9 cellular contexts compared by ENCODE assay signal in the genomic region with DNA sequence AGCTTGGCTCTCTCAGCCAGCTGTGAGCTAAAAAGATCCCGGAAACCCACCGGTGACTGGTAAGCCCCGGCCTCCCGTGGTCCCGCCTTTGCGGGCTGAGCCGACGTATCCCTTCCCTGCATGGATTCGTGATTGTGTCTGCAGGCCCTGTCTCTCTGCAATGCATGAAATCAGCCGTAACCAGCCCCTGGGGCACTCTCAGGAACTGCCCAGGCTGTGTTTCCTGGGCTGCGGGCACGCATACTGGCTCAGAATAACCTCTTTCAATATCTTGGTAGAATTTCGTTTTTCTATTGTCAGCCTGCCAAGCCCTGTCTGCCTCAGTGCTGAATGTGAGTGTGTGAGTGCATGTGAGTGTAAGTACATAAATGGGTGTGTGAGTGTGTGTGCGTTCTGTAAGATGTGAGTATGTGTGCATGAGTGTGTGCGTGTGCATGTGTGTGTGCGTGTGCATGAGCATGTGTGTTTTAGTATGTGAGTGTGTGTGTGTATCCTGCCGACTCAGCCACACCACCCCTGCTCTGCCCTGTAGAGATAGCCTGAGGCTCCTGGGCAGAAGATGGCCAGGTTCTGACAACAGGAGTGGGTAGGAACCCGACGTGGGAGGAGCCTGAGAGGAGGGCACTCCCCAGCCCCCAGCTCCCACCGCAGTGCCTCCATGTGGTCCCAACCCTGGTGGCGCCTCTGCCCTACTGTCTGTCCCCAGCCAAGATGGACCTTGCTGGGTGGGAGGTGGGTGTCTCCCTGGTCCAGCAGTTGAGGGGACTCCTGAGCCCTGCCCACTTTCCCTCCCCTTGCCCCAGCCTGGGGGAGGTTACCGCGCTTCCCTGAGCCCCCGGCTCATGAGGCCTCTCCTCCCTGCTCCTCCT.
DNase-seq lines count a peak whose midpoint lies in the region; ATAC-seq, FAIRE-seq and TF ChIP-seq lines count a peak whose summit lies in the region.
"Had no signal": no experiment of that assay in that cellular context is flagged by ENCODE, and none has a peak within 500 bp of the region (broad histone marks: within the 10 kb centered on the region; RNA-seq: fewer than 3 reads in every experiment).

No MANE protein-coding gene starts in this region.

- no peak for TF ChIP-seq CTCF in GM12878 (IDR thresholded peaks at IDR 0.05 in 2 of 3, conservative IDR thresholded peaks at IDR 0.05 in 1 of 3; ENCODE audit: control insufficient read depth in 2 of 3, extremely low read depth in 1 of 3, insufficient read depth in 1 of 3, low read depth in 3 of 3, low read length in 3 of 3)

- H4K20me1 ChIP-seq in GM12878 (ENCODE audit: control insufficient read depth, insufficient read depth) = no peaks in the 10 kb centered on the region

- peak overlapping the region; percentile 83 for H3K4me2 ChIP-seq in GM12878 (ENCODE audit: control insufficient read depth, insufficient read depth)

- no peak for TF ChIP-seq POLR2A in GM12878 (IDR thresholded peaks at IDR 0.05; ENCODE audit: low read depth, low read length)

- CTCF ChIA-PET in GM12878 (lab: Yijun Ruan, JAX) = interaction anchor here (0.8 kb wide), 1 partner anchor 16 kb away, joined by 4 read pairs; no protein-coding TSS in a partner anchor

- intact Hi-C loops in GM12878 (cut with micrococcal nuclease; ENCODE audit: unreplicated experiment) = no loop called here

- peaks cover 34% of the 10 kb centered on the region for H3K4me1 ChIP-seq in GM12878 (ENCODE audit: control insufficient read depth, insufficient read depth, low read length)

- RAD21 ChIA-PET in GM12878 (lab: Charles Lee; ENCODE audit: unreplicated experiment) = no interaction called here

- SMC1A ChIA-PET in GM12878 (lab: Charles Lee; ENCODE audit: uncharacterized antibody, unreplicated experiment) = interaction anchor here (1.0 kb wide), 1 partner anchor 17 kb away, joined by 5 read pairs; no protein-coding TSS in a partner anchor

- in situ Hi-C loops in GM12878 (cut with MboI) = no loop called here

- WGBS in GM12878 (ENCODE audit: insufficient coverage, insufficient replicate concordance, low lambda C conversion rate, missing lambda C conversion rate) = 1% methylated on average over 23 of the region's 24 CpGs

- H2AFZ ChIP-seq in GM12878 (ENCODE audit: control insufficient read depth, low read depth, low read length) = peak overlapping the region; percentile 36

- FAIRE-seq in GM12878 (lab: Jason Lieb, UNC) = peak; percentile 44

- ATAC-seq in HG03097 (IDR thresholded peaks at IDR 0.05; ENCODE audit: low FRiP score, unreplicated experiment) (peak; percentile 68), GM12878 (peak; percentile 66)

- TF ChIP-seq EP300 in GM12878 (IDR thresholded peaks at IDR 0.05; ENCODE audit: borderline replicate concordance in 1 of 2, control insufficient read depth in 1 of 2, low read depth in 2 of 2, low read length in 2 of 2) = no peak

- H3K27ac ChIP-seq in GM12878 (ENCODE audit: control insufficient read depth, insufficient read depth) = 0 out of 2 replicates have a peak overlapping the region, but pooled peaks have one; percentile 22
- H3K27ac ChIP-seq: epithelial cell of prostate had no signal

- no peak overlapping the region for H3K9ac ChIP-seq in GM12878 (ENCODE audit: control insufficient read depth, insufficient read depth, low read length)

- H3K36me3 ChIP-seq in GM12878 (ENCODE audit: control insufficient read depth in 2 of 2, insufficient read depth in 2 of 2, low read length in 1 of 2) = no peaks in the 10 kb centered on the region

- no peaks in the 10 kb centered on the region for H3K27me3 ChIP-seq in GM12878 (replicated peaks in 1 of 2; ENCODE audit: control insufficient read depth in 2 of 2, insufficient read depth in 2 of 2, low read length in 1 of 2)

- H3K9me3 ChIP-seq in GM12878 (replicated peaks; ENCODE audit: control insufficient read depth, insufficient read depth, low read length) = no peaks in the 10 kb centered on the region

- H3K79me2 ChIP-seq in GM12878 (ENCODE audit: control insufficient read depth, insufficient read depth, low read length) = no peaks in the 10 kb centered on the region; the same call in 1 of the 2 replicates

- H3K4me3 ChIP-seq in GM12878 = peak overlapping the region; percentile 50

- BruUV-seq in GM12878 (replicated peaks; lab: Mats Ljungman, UMichigan) = no TSS peak

- POLR2A ChIA-PET in GM12878 (lab: Charles Lee) = no interaction called here

- peak; percentile 48 for DNase-seq in stimulated activated CD4-positive, alpha-beta T cell treated with anti-CD3 and anti-CD28 coated beads, Interleukin-15, amount 100 ng/mL, for 24 hours
- DNase-seq in stimulated activated CD4-positive, alpha-beta T cell treated with anti-CD3 and anti-CD28 coated beads, Interleukin-4, amount 100 ng/mL, for 4 hours = no peak
- DNase-seq in GM12878 (ENCODE audit: low read depth, low spot score) (peak; percentile 75), cerebellar nuclear complex (lab: John Stamatoyannopoulos, UW) (no peak), islet precursor cell (no peak), NCI-H187 treated with DMSO at 0.1 percent for 48 hours (lab: John Stamatoyannopoulos, UW) (no peak), NCI-H1930 (lab: John Stamatoyannopoulos, UW) (no peak)

- TF ChIP-seq RAD21 in GM12878 (IDR thresholded peaks at IDR 0.05; ENCODE audit: insufficient read depth, low read depth, low read length) = no peak

TF ChIP-seq in GM12878, 131 proteins besides CTCF, POLR2A, EP300 and RAD21 (continues in another document):
- TF ChIP-seq, protein P1, sequence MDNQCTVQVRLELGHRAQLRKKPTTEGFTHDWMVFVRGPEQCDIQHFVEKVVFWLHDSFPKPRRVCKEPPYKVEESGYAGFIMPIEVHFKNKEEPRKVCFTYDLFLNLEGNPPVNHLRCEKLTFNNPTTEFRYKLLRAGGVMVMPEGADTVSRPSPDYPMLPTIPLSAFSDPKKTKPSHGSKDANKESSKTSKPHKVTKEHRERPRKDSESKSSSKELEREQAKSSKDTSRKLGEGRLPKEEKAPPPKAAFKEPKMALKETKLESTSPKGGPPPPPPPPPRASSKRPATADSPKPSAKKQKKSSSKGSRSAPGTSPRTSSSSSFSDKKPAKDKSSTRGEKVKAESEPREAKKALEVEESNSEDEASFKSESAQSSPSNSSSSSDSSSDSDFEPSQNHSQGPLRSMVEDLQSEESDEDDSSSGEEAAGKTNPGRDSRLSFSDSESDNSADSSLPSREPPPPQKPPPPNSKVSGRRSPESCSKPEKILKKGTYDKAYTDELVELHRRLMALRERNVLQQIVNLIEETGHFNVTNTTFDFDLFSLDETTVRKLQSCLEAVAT (IDR thresholded peaks at IDR 0.05) = 0 out of 2 replicates have a peak, but pooled peaks have one; percentile 29
- TF ChIP-seq NBN (IDR thresholded peaks at IDR 0.05) = peak; percentile 60
- TF ChIP-seq ZZZ3 (IDR thresholded peaks at IDR 0.05; ENCODE audit: control insufficient read depth, insufficient read length, low read depth) = no peak
- TF ChIP-seq HDGF (IDR thresholded peaks at IDR 0.05) = peak; percentile 79; the same call in 1 of the 2 replicates
- TF ChIP-seq RUNX3 (IDR thresholded peaks at IDR 0.05; ENCODE audit: low read length) = peak; percentile 33; the same call in 1 of the 2 replicates
- peak in 1 of 2 experiments; percentile 44; a peak in 3 of 4 replicates for TF ChIP-seq IKZF2 (IDR thresholded peaks at IDR 0.05)
- TF ChIP-seq MTA2 (IDR thresholded peaks at IDR 0.05; ENCODE audit: low read depth) = 0 out of 2 replicates have a peak, but pooled peaks have one; percentile 27
- 0 out of 2 replicates have a peak, but pooled peaks have one; percentile 20 for TF ChIP-seq LARP7 (IDR thresholded peaks at IDR 0.05)
- TF ChIP-seq KDM1A (IDR thresholded peaks at IDR 0.05; ENCODE audit: borderline replicate concordance) = no peak
- TF ChIP-seq, protein P2, sequence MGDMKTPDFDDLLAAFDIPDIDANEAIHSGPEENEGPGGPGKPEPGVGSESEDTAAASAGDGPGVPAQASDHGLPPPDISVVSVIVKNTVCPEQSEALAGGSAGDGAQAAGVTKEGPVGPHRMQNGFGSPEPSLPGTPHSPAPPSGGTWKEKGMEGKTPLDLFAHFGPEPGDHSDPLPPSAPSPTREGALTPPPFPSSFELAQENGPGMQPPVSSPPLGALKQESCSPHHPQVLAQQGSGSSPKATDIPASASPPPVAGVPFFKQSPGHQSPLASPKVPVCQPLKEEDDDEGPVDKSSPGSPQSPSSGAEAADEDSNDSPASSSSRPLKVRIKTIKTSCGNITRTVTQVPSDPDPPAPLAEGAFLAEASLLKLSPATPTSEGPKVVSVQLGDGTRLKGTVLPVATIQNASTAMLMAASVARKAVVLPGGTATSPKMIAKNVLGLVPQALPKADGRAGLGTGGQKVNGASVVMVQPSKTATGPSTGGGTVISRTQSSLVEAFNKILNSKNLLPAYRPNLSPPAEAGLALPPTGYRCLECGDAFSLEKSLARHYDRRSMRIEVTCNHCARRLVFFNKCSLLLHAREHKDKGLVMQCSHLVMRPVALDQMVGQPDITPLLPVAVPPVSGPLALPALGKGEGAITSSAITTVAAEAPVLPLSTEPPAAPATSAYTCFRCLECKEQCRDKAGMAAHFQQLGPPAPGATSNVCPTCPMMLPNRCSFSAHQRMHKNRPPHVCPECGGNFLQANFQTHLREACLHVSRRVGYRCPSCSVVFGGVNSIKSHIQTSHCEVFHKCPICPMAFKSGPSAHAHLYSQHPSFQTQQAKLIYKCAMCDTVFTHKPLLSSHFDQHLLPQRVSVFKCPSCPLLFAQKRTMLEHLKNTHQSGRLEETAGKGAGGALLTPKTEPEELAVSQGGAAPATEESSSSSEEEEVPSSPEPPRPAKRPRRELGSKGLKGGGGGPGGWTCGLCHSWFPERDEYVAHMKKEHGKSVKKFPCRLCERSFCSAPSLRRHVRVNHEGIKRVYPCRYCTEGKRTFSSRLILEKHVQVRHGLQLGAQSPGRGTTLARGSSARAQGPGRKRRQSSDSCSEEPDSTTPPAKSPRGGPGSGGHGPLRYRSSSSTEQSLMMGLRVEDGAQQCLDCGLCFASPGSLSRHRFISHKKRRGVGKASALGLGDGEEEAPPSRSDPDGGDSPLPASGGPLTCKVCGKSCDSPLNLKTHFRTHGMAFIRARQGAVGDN (IDR thresholded peaks at IDR 0.05) = no peak
- no peak for TF ChIP-seq PML (IDR thresholded peaks at IDR 0.05; ENCODE audit: low read length)
- TF ChIP-seq STAT3 (IDR thresholded peaks at IDR 0.05; ENCODE audit: low read depth, low read length) = no peak
- TF ChIP-seq GATAD2B (conservative IDR thresholded peaks at IDR 0.05; ENCODE audit: low read depth) = peak; percentile 33; the same call in 1 of the 2 replicates
- TF ChIP-seq, protein P3, sequence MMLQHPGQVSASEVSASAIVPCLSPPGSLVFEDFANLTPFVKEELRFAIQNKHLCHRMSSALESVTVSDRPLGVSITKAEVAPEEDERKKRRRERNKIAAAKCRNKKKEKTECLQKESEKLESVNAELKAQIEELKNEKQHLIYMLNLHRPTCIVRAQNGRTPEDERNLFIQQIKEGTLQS (IDR thresholded peaks at IDR 0.05; ENCODE audit: borderline replicate concordance, extremely low read depth, low read depth, low read length) = no peak
- no peak for TF ChIP-seq CHD1 (IDR thresholded peaks at IDR 0.05; ENCODE audit: low read depth, low read length)
- TF ChIP-seq IKZF1 (conservative IDR thresholded peaks at IDR 0.05) = peak; percentile 56
- peak; percentile 69; the same call in 1 of the 2 replicates for TF ChIP-seq SMARCA5 (IDR thresholded peaks at IDR 0.05)

Comparison
In these comparisons a context has a peak if more than half of its experiments do, and no peak if none do; other contexts are left out.
1. DNase-seq: peak in stimulated activated CD4-positive, alpha-beta T cell treated with anti-CD3 and anti-CD28 coated beads, Interleukin-15, amount 100 ng/mL, for 24 hours (single experiment) and GM12878 (single experiment); none in stimulated activated CD4-positive, alpha-beta T cell treated with anti-CD3 and anti-CD28 coated beads, Interleukin-4, amount 100 ng/mL, for 4 hours (0 of 2), cerebellar nuclear complex (0 of 2), islet precursor cell (single experiment), NCI-H187 treated with DMSO at 0.1 percent for 48 hours (single experiment) and NCI-H1930 (0 of 2).